Comparison of ENCODE assay signal across 1 cellular context in genomic region chr1:223423641-223424233, GRCh38.
TF ChIP-seq lines count a peak whose summit lies in the region.

No MANE protein-coding gene starts in this region.

TF ChIP-seq in IMR-90, 13 proteins besides CTCF, POLR2A, EP300 and RAD21 (continued from another document):
- TF ChIP-seq ELK1 (IDR thresholded peaks at IDR 0.05; ENCODE audit: borderline replicate concordance, low read depth, low read length) = no peak
- no peak for TF ChIP-seq CHD1 (IDR thresholded peaks at IDR 0.05; ENCODE audit: low read depth, low read length)
- TF ChIP-seq MAZ (IDR thresholded peaks at IDR 0.05; ENCODE audit: borderline replicate concordance, low read depth, low read length) = no peak
- TF ChIP-seq CEBPB (IDR thresholded peaks at IDR 0.05; ENCODE audit: low read depth, low read length) = no peak
- no peak for TF ChIP-seq FOS (IDR thresholded peaks at IDR 0.05; ENCODE audit: low read depth, low read length)
- TF ChIP-seq RCOR1 (IDR thresholded peaks at IDR 0.05; ENCODE audit: insufficient replicate concordance, low read length) = no peak
- no peak for TF ChIP-seq MAFK (IDR thresholded peaks at IDR 0.05; ENCODE audit: low read depth, low read length)
- no peak for TF ChIP-seq SMC3 (IDR thresholded peaks at IDR 0.05; ENCODE audit: low read depth, low read length)
- TF ChIP-seq NFE2L2 (IDR thresholded peaks at IDR 0.05; ENCODE audit: low read depth, low read length) = no peak
